In the genomic region with DNA sequence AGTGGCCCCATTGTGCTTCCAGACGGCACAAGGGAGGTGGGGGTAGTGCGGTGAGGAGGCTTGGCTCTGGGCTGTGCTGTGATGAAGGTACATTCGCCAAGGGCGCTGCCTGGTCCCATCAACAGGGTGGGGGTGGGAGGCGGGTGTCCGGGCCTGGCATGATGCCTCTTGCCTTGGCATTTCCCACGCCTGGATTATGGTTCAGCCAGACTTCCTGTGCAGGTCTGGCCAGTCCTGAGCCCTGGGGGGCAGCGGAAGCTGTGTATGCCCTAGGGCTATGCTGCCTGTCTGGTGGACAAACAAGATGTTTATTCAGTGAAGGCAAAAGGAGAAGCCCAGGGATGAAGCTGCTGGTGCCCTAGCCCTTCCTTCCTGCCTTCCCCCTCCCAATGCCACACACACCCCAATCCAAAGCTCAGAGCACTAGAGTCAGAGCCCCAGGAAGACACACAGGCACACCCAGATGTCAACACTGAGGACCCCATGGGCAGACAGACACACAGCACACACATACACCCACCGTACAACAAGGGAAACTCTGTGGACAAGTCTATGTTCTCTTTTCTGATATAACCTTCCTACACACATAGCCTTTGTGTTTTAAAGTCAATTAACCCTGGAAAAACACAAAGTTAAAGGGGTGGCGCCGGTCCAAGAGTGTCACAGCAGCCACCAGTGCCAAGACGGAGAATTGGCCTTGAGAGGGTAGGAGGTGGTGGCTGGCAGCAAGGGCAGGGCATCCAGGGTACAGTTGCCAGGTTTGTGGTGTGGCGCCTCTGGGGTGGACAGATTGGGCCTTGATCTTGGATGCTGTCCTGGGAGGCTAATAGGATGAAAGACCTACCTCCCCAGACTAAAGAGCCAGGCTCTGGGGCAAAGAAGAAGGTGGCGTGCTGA, we compare ENCODE assay signal across 21 cellular contexts. TPM values are rescaled to one million over a fixed set of nuclear protein-coding genes. Genes with fewer than 3 reads are reported as not detected.
DNase-seq lines count a peak whose midpoint lies in the region; ATAC-seq and TF ChIP-seq lines count a peak whose summit lies in the region.
"Had no signal": no experiment of that assay in that cellular context is flagged by ENCODE, and none has a peak within 500 bp of the region (broad histone marks: within the 10 kb centered on the region; RNA-seq: fewer than 3 reads in every experiment).

No MANE protein-coding gene starts in this region.

- peaks cover 4% of the 10 kb centered on the region for H3K4me1 Mint-ChIP-seq in activated CD4-positive, alpha-beta memory T cell treated with anti-CD3 and anti-CD28 coated beads for 36 hours (ENCODE audit: low read depth)

- no peak overlapping the region for H3K4me3 Mint-ChIP-seq in activated CD4-positive, alpha-beta memory T cell treated with anti-CD3 and anti-CD28 coated beads for 36 hours
- H3K4me3 Mint-ChIP-seq: activated CD8-positive, alpha-beta T cell treated with anti-CD3 and anti-CD28 coated beads, Interleukin-2, amount 10 ng/mL, durations not matched to agents 7 days and 5 days; activated T-cell treated with anti-CD3 and anti-CD28 coated beads, Interleukin-2, amount 50 U/mL, for 72 hours; T-helper 17 cell had no signal

- peak overlapping the region in 3 of 4 donors; percentile 22 to 25 (median 22) for H3K27ac ChIP-seq in esophagus squamous epithelium
- H3K27ac ChIP-seq in sigmoid colon = no peak overlapping the region
- H3K27ac ChIP-seq: BLaER1, dorsolateral prefrontal cortex, KMS-11, parathyroid adenoma had no signal

- no peak overlapping the region for H3K27ac Mint-ChIP-seq in activated CD4-positive, alpha-beta memory T cell treated with anti-CD3 and anti-CD28 coated beads for 36 hours
- H3K27ac Mint-ChIP-seq: activated CD8-positive, alpha-beta T cell treated with anti-CD3 and anti-CD28 coated beads, Interleukin-2, amount 10 ng/mL, durations not matched to agents 7 days and 5 days; activated T-cell treated with anti-CD3 and anti-CD28 coated beads, Interleukin-2, amount 50 U/mL, for 72 hours; T-helper 17 cell had no signal

- CTCF ChIA-PET in activated CD4-positive, alpha-beta memory T cell treated with anti-CD3 and anti-CD28 coated beads for 36 hours (lab: Charles Lee) = interaction anchor here (13.7 kb wide), 1 partner anchor 137 kb away, joined by 469 read pairs; no protein-coding TSS in a partner anchor

- H3K4me1 ChIP-seq in esophagus squamous epithelium = peaks cover 0 to 26% (median 0%) of the 10 kb centered on the region in 3 donors
- peaks cover 0 to 3% (median 0%) of the 10 kb centered on the region in 4 donors for H3K4me1 ChIP-seq in sigmoid colon
- H3K4me1 ChIP-seq: BLaER1, parathyroid adenoma had no signal

- no peak for ATAC-seq in GM21515 (IDR thresholded peaks at IDR 0.05; ENCODE audit: unreplicated experiment)
- ATAC-seq: activated CD8-positive, alpha-beta T cell treated with anti-CD3 and anti-CD28 coated beads, Interleukin-2, amount 10 ng/mL, durations not matched to agents 7 days and 5 days; activated T-cell treated with anti-CD3 and anti-CD28 coated beads, Interleukin-2, amount 50 U/mL, for 72 hours; Right ventricle myocardium inferior; T-helper 17 cell had no signal

- H3K4me3 ChIP-seq in esophagus squamous epithelium = no peak overlapping the region
- H3K4me3 ChIP-seq in sigmoid colon = no peak overlapping the region
- H3K4me3 ChIP-seq: BLaER1, dorsolateral prefrontal cortex, smooth muscle cell had no signal

- TF ChIP-seq EP300 in sigmoid colon (IDR thresholded peaks at IDR 0.05) = no peak

- H3K9me3 ChIP-seq in esophagus squamous epithelium (peaks cover 0 to 14% (median 11%) of the 10 kb centered on the region in 3 donors), sigmoid colon (peaks cover 0 to 5% (median 4%) of the 10 kb centered on the region in 4 donors)

- peaks cover 0 to 17% (median 0%) of the 10 kb centered on the region in 4 donors for H3K27me3 ChIP-seq in esophagus squamous epithelium
- H3K27me3 ChIP-seq in sigmoid colon = peaks cover 0 to 11% (median 0%) of the 10 kb centered on the region in 3 donors
- H3K27me3 ChIP-seq: BLaER1 had no signal

- peaks cover 2% of the 10 kb centered on the region for H3K27me3 Mint-ChIP-seq in activated CD4-positive, alpha-beta memory T cell treated with anti-CD3 and anti-CD28 coated beads for 36 hours

- POLR2A ChIA-PET in activated CD4-positive, alpha-beta memory T cell treated with anti-CD3 and anti-CD28 coated beads for 36 hours (lab: Charles Lee) = no interaction called here

- intact Hi-C loops in esophagus squamous epithelium (cut with DNase I) = no loop called here
- intact Hi-C loops in sigmoid colon (cut with DNase I) = no loop called here
- intact Hi-C loops in activated CD4-positive, alpha-beta memory T cell treated with anti-CD3 and anti-CD28 coated beads for 36 hours (cut with micrococcal nuclease) = loop anchor here (10.0 kb wide), 1 partner anchor 295 kb away; no protein-coding TSS in a partner anchor

- H3K36me3 ChIP-seq in esophagus squamous epithelium = no peaks in the 10 kb centered on the region
- H3K36me3 ChIP-seq in sigmoid colon = no peaks in the 10 kb centered on the region
- H3K36me3 ChIP-seq: BLaER1 had no signal

- H3K36me3 Mint-ChIP-seq in activated CD4-positive, alpha-beta memory T cell treated with anti-CD3 and anti-CD28 coated beads for 36 hours = no peaks in the 10 kb centered on the region

- DNase-seq in NCI-H748 (lab: John Stamatoyannopoulos, UW; ENCODE audit: unreplicated experiment) (peak; percentile 22), NCI-H748 treated with DMSO at 0.1 percent for 48 hours (lab: John Stamatoyannopoulos, UW) (no peak), NCI-H446 treated with DMSO at 0.1 percent for 48 hours (lab: John Stamatoyannopoulos, UW) (peak; percentile 78), esophagus squamous epithelium (lab: John Stamatoyannopoulos, UW) (no peak), sigmoid colon (peak; percentile 12)
- no peak for DNase-seq in activated CD4-positive, alpha-beta memory T cell treated with anti-CD3 and anti-CD28 coated beads for 36 hours
- no peak for DNase-seq in activated CD4-positive, alpha-beta T cell treated with anti-CD3 and anti-CD28 coated beads, Interleukin-2, amount 50 U/mL, for 48 hours
- DNase-seq: activated CD8-positive, alpha-beta T cell treated with anti-CD3 and anti-CD28 coated beads, Interleukin-2, amount 10 ng/mL, durations not matched to agents 7 days and 5 days; activated T-cell treated with anti-CD3 and anti-CD28 coated beads, Interleukin-2, amount 50 U/mL, for 72 hours; dorsolateral prefrontal cortex; erythroblast; NCI-H1048; NCI-H2171 treated with DMSO at 0.1 percent for 48 hours; stimulated activated CD4-positive, alpha-beta T cell treated with anti-CD3 and anti-CD28 coated beads, Interleukin-4, amount 100 ng/mL, for 24 hours; T-helper 17 cell had no signal

- no peak for TF ChIP-seq POLR2A in esophagus squamous epithelium (IDR thresholded peaks at IDR 0.05)
- TF ChIP-seq POLR2A in sigmoid colon (IDR thresholded peaks at IDR 0.05) = no peak

- TF ChIP-seq CTCF in esophagus squamous epithelium (IDR thresholded peaks at IDR 0.05) (no peak), sigmoid colon (IDR thresholded peaks at IDR 0.05) (no peak)

- peaks cover 6% of the 10 kb centered on the region for H3K9me3 Mint-ChIP-seq in activated CD4-positive, alpha-beta memory T cell treated with anti-CD3 and anti-CD28 coated beads for 36 hours

- WGBS in esophagus squamous epithelium, 2 donors = 54 to 69% methylated on average over 7 to 9 of the region's 14 CpGs
- WGBS in sigmoid colon, 2 donors = 23 to 74% methylated on average over 14 of the region's 14 CpGs

RNA-seq across cellular contexts. Expression of gene SAYSD1, which starts 54.7 kb away (rescaled TPM):
- 10 to 100 TPM; 11.0 to 12.6 (median 11.6) TPM for total RNA-seq in esophagus squamous epithelium
- 10 to 100 TPM; 11.5 to 20.8 (median 18.9) TPM for total RNA-seq in sigmoid colon
- polyA plus RNA-seq in sigmoid colon = 10 to 100 TPM in 2 of 3 donors, 1 to 10 TPM in 1; 8.8 to 15.0 (median 13.9) TPM
- 10 to 100 TPM; 12.3 to 12.9 TPM for total RNA-seq in activated CD4-positive, alpha-beta memory T cell treated with anti-CD3 and anti-CD28 coated beads for 36 hours

RNA-seq across cellular contexts. Expression of gene KCNK5, which starts 59.6 kb away (rescaled TPM):
- total RNA-seq in esophagus squamous epithelium = 10 to 100 TPM in 2 of 4 donors, 1 to 10 TPM in 2; 6.1 to 11.0 (median 8.7) TPM
- total RNA-seq in sigmoid colon = 1 to 10 TPM; 3.0 to 7.5 (median 4.9) TPM
- polyA plus RNA-seq in sigmoid colon = 10 to 100 TPM in 1 of 3 donors, 1 to 10 TPM in 2; 8.4 to 26.9 (median 8.6) TPM
- 10 to 100 TPM; 16.2 to 16.5 TPM for total RNA-seq in activated CD4-positive, alpha-beta memory T cell treated with anti-CD3 and anti-CD28 coated beads for 36 hours
- total RNA-seq: smooth muscle cell had no signal
- polyA plus RNA-seq: smooth muscle cell had no signal

Comparison
In these comparisons a context has a peak if more than half of its experiments do, and no peak if none do; other contexts are left out.
1. DNase-seq: peak in NCI-H748 (single experiment), NCI-H446 treated with DMSO at 0.1 percent for 48 hours (single experiment) and sigmoid colon (single experiment); none in NCI-H748 treated with DMSO at 0.1 percent for 48 hours (single experiment), esophagus squamous epithelium (single experiment), activated CD4-positive, alpha-beta memory T cell treated with anti-CD3 and anti-CD28 coated beads for 36 hours (single experiment) and activated CD4-positive, alpha-beta T cell treated with anti-CD3 and anti-CD28 coated beads, Interleukin-2, amount 50 U/mL, for 48 hours (0 of 2).
2. H3K27ac ChIP-seq: peak in esophagus squamous epithelium (3 of 4); none in sigmoid colon (0 of 4).